9 cellular contexts compared by ENCODE assay signal in genomic region chr10:125056161-125057132, GRCh38.
DNase-seq lines count a peak whose midpoint lies in the region; ATAC-seq and TF ChIP-seq lines count a peak whose summit lies in the region.
"Had no signal": no experiment of that assay in that cellular context is flagged by ENCODE, and none has a peak within 500 bp of the region (broad histone marks: within the 10 kb centered on the region; RNA-seq: fewer than 3 reads in every experiment).

No MANE protein-coding gene starts in this region.

- CTCF ChIA-PET in WTC11 (lab: Charles Lee) = interaction anchor here (2.2 kb wide), 2 partner anchors 8 to 64 kb away, joined by 5 to 24 read pairs; no protein-coding TSS in a partner anchor

- peaks cover 91% of the 10 kb centered on the region for H3K4me1 Mint-ChIP-seq in WTC11

- DNase-seq in AG10803 (ENCODE audit: low read depth) (no peak), WTC11 (ENCODE audit: low spot score) (no peak), fibroblast of the aortic adventitia (ENCODE audit: low read depth) (no peak), T-helper 1 cell (no peak), hypothalamus (lab: John Stamatoyannopoulos, UW) (no peak), ureter (ENCODE audit: low spot score) (no peak)
- DNase-seq: activated naive CD4-positive, alpha-beta T cell treated with anti-CD3 and anti-CD28 coated beads, Interleukin-2, amount 50 U/mL, for 16 hours had no signal

- H3K79me2 ChIP-seq in parathyroid adenoma = peaks cover 70% of the 10 kb centered on the region

- H3K9ac ChIP-seq in parathyroid adenoma = no peak overlapping the region

- H3K36me3 ChIP-seq in parathyroid adenoma (ENCODE audit: control insufficient read depth, insufficient read depth, low read length) = no peaks in the 10 kb centered on the region

- H3K27me3 ChIP-seq in parathyroid adenoma (ENCODE audit: control insufficient read depth, insufficient read depth, low read length) = no peaks in the 10 kb centered on the region

- H3K4me2 ChIP-seq in parathyroid adenoma (ENCODE audit: low read length) = peak overlapping the region; percentile 3

- H3K4me3 ChIP-seq in AG10803 (ENCODE audit: low read length) (peak overlapping the region; percentile 12; the same call in 1 of the 2 replicates), fibroblast of the aortic adventitia (ENCODE audit: low read depth, low read length) (peak overlapping the region; percentile 17), parathyroid adenoma (ENCODE audit: low read depth, low read length) (no peak overlapping the region)

- no peak overlapping the region for H2AFZ ChIP-seq in parathyroid adenoma

- H3K4me3 Mint-ChIP-seq in WTC11 = no peak overlapping the region

- H3K27ac ChIP-seq in parathyroid adenoma = peak overlapping the region; percentile 47

- no peaks in the 10 kb centered on the region for H3K27me3 Mint-ChIP-seq in WTC11 (ENCODE audit: low read depth)

- POLR2A ChIA-PET in WTC11 (lab: Charles Lee) = interaction anchor here (1.2 kb wide), 1 partner anchor 8 kb away, joined by 5 read pairs; no protein-coding TSS in a partner anchor

- H3K4me1 ChIP-seq in parathyroid adenoma = peaks cover 28% of the 10 kb centered on the region

- H3K9me3 ChIP-seq in parathyroid adenoma (ENCODE audit: control insufficient read depth, low read length) = no peaks in the 10 kb centered on the region

- TF ChIP-seq CTCF in AG10803 (conservative IDR thresholded peaks at IDR 0.05; ENCODE audit: low read length) = no peak
- no peak for TF ChIP-seq CTCF in WTC11 (IDR thresholded peaks at IDR 0.05)
- TF ChIP-seq CTCF in fibroblast of the aortic adventitia (IDR thresholded peaks at IDR 0.05; ENCODE audit: insufficient read depth, low read length) = no peak
- no peak for TF ChIP-seq CTCF in parathyroid adenoma (IDR thresholded peaks at IDR 0.05)

- ATAC-seq in WTC11 = no peak
- ATAC-seq in HG02610 (IDR thresholded peaks at IDR 0.05; ENCODE audit: unreplicated experiment) = no peak

- peaks cover 44% of the 10 kb centered on the region for H3K36me3 Mint-ChIP-seq in WTC11

- H3K27ac Mint-ChIP-seq in WTC11 = peak overlapping the region; percentile 86

- peaks cover 5% of the 10 kb centered on the region for H3K9me3 Mint-ChIP-seq in WTC11

TF ChIP-seq in WTC11, 78 proteins besides CTCF, POLR2A, EP300 and RAD21:
- TF ChIP-seq TP53 (CRISPR knock-in tag; IDR thresholded peaks at IDR 0.05) (no peak), MLX (CRISPR knock-in tag; IDR thresholded peaks at IDR 0.05) (no peak), ZNF512 (CRISPR knock-in tag; IDR thresholded peaks at IDR 0.05; ENCODE audit: borderline replicate concordance) (no peak), ARID4B (CRISPR knock-in tag; IDR thresholded peaks at IDR 0.05; ENCODE audit: borderline replicate concordance) (no peak), OVOL2 (CRISPR knock-in tag; IDR thresholded peaks at IDR 0.05; ENCODE audit: borderline replicate concordance) (no peak), HMGA2 (CRISPR knock-in tag; IDR thresholded peaks at IDR 0.05) (peak; percentile 65; the same call in 1 of the 2 replicates)
- TF ChIP-seq, protein P1, sequence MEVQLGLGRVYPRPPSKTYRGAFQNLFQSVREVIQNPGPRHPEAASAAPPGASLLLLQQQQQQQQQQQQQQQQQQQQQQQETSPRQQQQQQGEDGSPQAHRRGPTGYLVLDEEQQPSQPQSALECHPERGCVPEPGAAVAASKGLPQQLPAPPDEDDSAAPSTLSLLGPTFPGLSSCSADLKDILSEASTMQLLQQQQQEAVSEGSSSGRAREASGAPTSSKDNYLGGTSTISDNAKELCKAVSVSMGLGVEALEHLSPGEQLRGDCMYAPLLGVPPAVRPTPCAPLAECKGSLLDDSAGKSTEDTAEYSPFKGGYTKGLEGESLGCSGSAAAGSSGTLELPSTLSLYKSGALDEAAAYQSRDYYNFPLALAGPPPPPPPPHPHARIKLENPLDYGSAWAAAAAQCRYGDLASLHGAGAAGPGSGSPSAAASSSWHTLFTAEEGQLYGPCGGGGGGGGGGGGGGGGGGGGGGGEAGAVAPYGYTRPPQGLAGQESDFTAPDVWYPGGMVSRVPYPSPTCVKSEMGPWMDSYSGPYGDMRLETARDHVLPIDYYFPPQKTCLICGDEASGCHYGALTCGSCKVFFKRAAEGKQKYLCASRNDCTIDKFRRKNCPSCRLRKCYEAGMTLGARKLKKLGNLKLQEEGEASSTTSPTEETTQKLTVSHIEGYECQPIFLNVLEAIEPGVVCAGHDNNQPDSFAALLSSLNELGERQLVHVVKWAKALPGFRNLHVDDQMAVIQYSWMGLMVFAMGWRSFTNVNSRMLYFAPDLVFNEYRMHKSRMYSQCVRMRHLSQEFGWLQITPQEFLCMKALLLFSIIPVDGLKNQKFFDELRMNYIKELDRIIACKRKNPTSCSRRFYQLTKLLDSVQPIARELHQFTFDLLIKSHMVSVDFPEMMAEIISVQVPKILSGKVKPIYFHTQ (CRISPR knock-in tag; IDR thresholded peaks at IDR 0.05) = no peak
- TF ChIP-seq, protein P2, sequence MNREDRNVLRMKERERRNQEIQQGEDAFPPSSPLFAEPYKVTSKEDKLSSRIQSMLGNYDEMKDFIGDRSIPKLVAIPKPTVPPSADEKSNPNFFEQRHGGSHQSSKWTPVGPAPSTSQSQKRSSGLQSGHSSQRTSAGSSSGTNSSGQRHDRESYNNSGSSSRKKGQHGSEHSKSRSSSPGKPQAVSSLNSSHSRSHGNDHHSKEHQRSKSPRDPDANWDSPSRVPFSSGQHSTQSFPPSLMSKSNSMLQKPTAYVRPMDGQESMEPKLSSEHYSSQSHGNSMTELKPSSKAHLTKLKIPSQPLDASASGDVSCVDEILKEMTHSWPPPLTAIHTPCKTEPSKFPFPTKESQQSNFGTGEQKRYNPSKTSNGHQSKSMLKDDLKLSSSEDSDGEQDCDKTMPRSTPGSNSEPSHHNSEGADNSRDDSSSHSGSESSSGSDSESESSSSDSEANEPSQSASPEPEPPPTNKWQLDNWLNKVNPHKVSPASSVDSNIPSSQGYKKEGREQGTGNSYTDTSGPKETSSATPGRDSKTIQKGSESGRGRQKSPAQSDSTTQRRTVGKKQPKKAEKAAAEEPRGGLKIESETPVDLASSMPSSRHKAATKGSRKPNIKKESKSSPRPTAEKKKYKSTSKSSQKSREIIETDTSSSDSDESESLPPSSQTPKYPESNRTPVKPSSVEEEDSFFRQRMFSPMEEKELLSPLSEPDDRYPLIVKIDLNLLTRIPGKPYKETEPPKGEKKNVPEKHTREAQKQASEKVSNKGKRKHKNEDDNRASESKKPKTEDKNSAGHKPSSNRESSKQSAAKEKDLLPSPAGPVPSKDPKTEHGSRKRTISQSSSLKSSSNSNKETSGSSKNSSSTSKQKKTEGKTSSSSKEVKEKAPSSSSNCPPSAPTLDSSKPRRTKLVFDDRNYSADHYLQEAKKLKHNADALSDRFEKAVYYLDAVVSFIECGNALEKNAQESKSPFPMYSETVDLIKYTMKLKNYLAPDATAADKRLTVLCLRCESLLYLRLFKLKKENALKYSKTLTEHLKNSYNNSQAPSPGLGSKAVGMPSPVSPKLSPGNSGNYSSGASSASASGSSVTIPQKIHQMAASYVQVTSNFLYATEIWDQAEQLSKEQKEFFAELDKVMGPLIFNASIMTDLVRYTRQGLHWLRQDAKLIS (CRISPR knock-in tag; IDR thresholded peaks at IDR 0.05; ENCODE audit: borderline replicate concordance) = no peak
